9 cellular contexts compared by ENCODE assay signal in genomic region chr5:1555011-1555807, GRCh38. TPM values are rescaled to one million over a fixed set of nuclear protein-coding genes. Genes with fewer than 3 reads are reported as not detected.
DNase-seq lines count a peak whose midpoint lies in the region; ATAC-seq and TF ChIP-seq lines count a peak whose summit lies in the region.
"Had no signal": no experiment of that assay in that cellular context is flagged by ENCODE, and none has a peak within 500 bp of the region (broad histone marks: within the 10 kb centered on the region; RNA-seq: fewer than 3 reads in every experiment).

No MANE protein-coding gene starts in this region.

- no peaks in the 10 kb centered on the region for H3K4me1 ChIP-seq in breast epithelium

- no peak overlapping the region for H3K27ac ChIP-seq in breast epithelium

- peaks cover 0 to 3% of the 10 kb centered on the region in 2 donors for H3K27me3 ChIP-seq in breast epithelium

- H3K4me1 Mint-ChIP-seq in glutamatergic neuron (ENCODE audit: low read depth, unreplicated experiment): peaks cover 6% of the 10 kb centered on the region

- no peak overlapping the region for H3K27ac Mint-ChIP-seq in glutamatergic neuron (ENCODE audit: unreplicated experiment)

- no peaks in the 10 kb centered on the region for H3K27me3 Mint-ChIP-seq in glutamatergic neuron (ENCODE audit: unreplicated experiment)

- no peaks in the 10 kb centered on the region for H3K9me3 ChIP-seq in breast epithelium

- ATAC-seq in GM21786 (IDR thresholded peaks at IDR 0.05; ENCODE audit: unreplicated experiment): no peak

- H3K4me3 Mint-ChIP-seq in glutamatergic neuron (ENCODE audit: unreplicated experiment): no peak overlapping the region

- H3K36me3 Mint-ChIP-seq in glutamatergic neuron (ENCODE audit: unreplicated experiment): peaks cover 1% of the 10 kb centered on the region

- no peak overlapping the region for H3K4me3 ChIP-seq in breast epithelium

- H3K9me3 Mint-ChIP-seq in glutamatergic neuron (ENCODE audit: unreplicated experiment): peaks cover 1% of the 10 kb centered on the region

- no peak for TF ChIP-seq POLR2A in breast epithelium (IDR thresholded peaks at IDR 0.05)

- H3K36me3 ChIP-seq in breast epithelium: no peaks in the 10 kb centered on the region

- peak; percentile 65 for DNase-seq in GM04503 (ENCODE audit: low read depth)
- DNase-seq in NCI-H2029 (lab: John Stamatoyannopoulos, UW): peak; percentile 99
- peak; percentile 78 to 82 for DNase-seq in breast epithelium (ENCODE audit: low spot score in 2 of 2)
- DNase-seq in posterior vena cava (ENCODE audit: low spot score): peak; percentile 73
- no peak for DNase-seq in ureter (ENCODE audit: low spot score)
- no peak for DNase-seq in glutamatergic neuron
- no peak for DNase-seq in NK-92 treated with Interleukin-12 subunit alpha and Interleukin-12 subunit beta, amount 100 ng/mL, for 24 hours (lab: John Stamatoyannopoulos, UW)
- DNase-seq: dermis blood vessel endothelial cell had no signal

- TF ChIP-seq CTCF in breast epithelium (IDR thresholded peaks at IDR 0.05) (no peak), glutamatergic neuron (IDR thresholded peaks at IDR 0.05; ENCODE audit: partially characterized antibody, unreplicated experiment) (no peak)

- intact Hi-C loops in breast epithelium (cut with DNase I; ENCODE audit: low total_unique reads) (no loop called here), posterior vena cava (cut with DNase I) (no loop called here)

RNA-seq across cellular contexts. Expression of gene LPCAT1, which starts 31.4 kb away (rescaled TPM):
- total RNA-seq in breast epithelium: 10 to 100 TPM; 19.4 to 39.3 (median 21.4) TPM
- 10 to 100 TPM; 30.8 to 36.9 TPM for total RNA-seq in posterior vena cava
- total RNA-seq in ureter: 48.0 TPM
- 113 TPM for total RNA-seq in glutamatergic neuron (ENCODE audit: unreplicated experiment)

Comparison
In these comparisons a context has a peak if more than half of its experiments do, and no peak if none do; other contexts are left out.
1. DNase-seq: peak in GM04503 (single experiment), NCI-H2029 (single experiment), breast epithelium (2 of 2) and posterior vena cava (single experiment); none in ureter (single experiment), glutamatergic neuron (single experiment) and NK-92 treated with Interleukin-12 subunit alpha and Interleukin-12 subunit beta, amount 100 ng/mL, for 24 hours (single experiment).